19 cellular contexts compared by ENCODE assay signal in genomic region chr21:42081138-42081537, GRCh38. TPM values are rescaled to one million over a fixed set of nuclear protein-coding genes. Genes with fewer than 3 reads are reported as not detected.
A peak's percentile ranks its signal among the peaks of the same experiment; 100 is the strongest.
DNase-seq lines count a peak whose midpoint lies in the region; FAIRE-seq and TF ChIP-seq lines count a peak whose summit lies in the region.
"Had no signal": no experiment of that assay in that cellular context is flagged by ENCODE, and none has a peak within 500 bp of the region (broad histone marks: within the 10 kb centered on the region; RNA-seq: fewer than 3 reads in every experiment).

No MANE protein-coding gene starts in this region.

- H3K36me3 Mint-ChIP-seq in astrocyte (ENCODE audit: low read depth, unreplicated experiment), result peaks cover 5% of the 10 kb centered on the region
- H3K36me3 Mint-ChIP-seq: activated naive CD4-positive, alpha-beta T cell treated with anti-CD3 and anti-CD28 coated beads, Interleukin-2, amount 10 ng/mL, durations not matched to agents 7 days and 5 days had no signal

- H3K4me3 ChIP-seq in astrocyte (ENCODE audit: insufficient read depth, low read depth, low read length), result no peak overlapping the region
- no peak overlapping the region for H3K4me3 ChIP-seq in vagina
- no peak overlapping the region for H3K4me3 ChIP-seq in colonic mucosa
- H3K4me3 ChIP-seq: MG63, spleen, stomach had no signal

- H3K4me3 Mint-ChIP-seq in astrocyte (ENCODE audit: unreplicated experiment), result no peak overlapping the region
- H3K4me3 Mint-ChIP-seq: activated naive CD4-positive, alpha-beta T cell treated with anti-CD3 and anti-CD28 coated beads, Interleukin-2, amount 10 ng/mL, durations not matched to agents 7 days and 5 days; CD4-positive, alpha-beta T cell had no signal

- peak overlapping the region; percentile 37 for H3K4me2 ChIP-seq in astrocyte (ENCODE audit: low read length)

- TF ChIP-seq CTCF in astrocyte (IDR thresholded peaks at IDR 0.05; ENCODE audit: insufficient read depth, low read depth, low read length) (no peak), vagina (IDR thresholded peaks at IDR 0.05) (no peak), colonic mucosa (IDR thresholded peaks at IDR 0.05) (no peak)

- peaks cover 17% of the 10 kb centered on the region for H3K4me1 Mint-ChIP-seq in astrocyte (ENCODE audit: low read depth, unreplicated experiment)
- H3K4me1 Mint-ChIP-seq: activated naive CD4-positive, alpha-beta T cell treated with anti-CD3 and anti-CD28 coated beads, Interleukin-2, amount 10 ng/mL, durations not matched to agents 7 days and 5 days had no signal

- H3K27me3 ChIP-seq in astrocyte (ENCODE audit: insufficient read depth, low read length), result peaks cover 2% of the 10 kb centered on the region
- H3K27me3 ChIP-seq in vagina, result no peaks in the 10 kb centered on the region
- no peaks in the 10 kb centered on the region for H3K27me3 ChIP-seq in colonic mucosa
- H3K27me3 ChIP-seq: MG63, spleen had no signal

- H3K9ac ChIP-seq in astrocyte (ENCODE audit: low read length) (peak overlapping the region; percentile 30), colonic mucosa (ENCODE audit: low read depth in 2 of 2, low read length in 2 of 2) (no peak overlapping the region)
- H3K9ac ChIP-seq: parathyroid adenoma had no signal

- peak overlapping the region; percentile 87 for H3K27ac Mint-ChIP-seq in astrocyte (ENCODE audit: unreplicated experiment)
- H3K27ac Mint-ChIP-seq: activated naive CD4-positive, alpha-beta T cell treated with anti-CD3 and anti-CD28 coated beads, Interleukin-2, amount 10 ng/mL, durations not matched to agents 7 days and 5 days; CD4-positive, alpha-beta T cell had no signal

- H3K9me3 Mint-ChIP-seq in astrocyte (ENCODE audit: unreplicated experiment), result no peaks in the 10 kb centered on the region
- H3K9me3 Mint-ChIP-seq: activated naive CD4-positive, alpha-beta T cell treated with anti-CD3 and anti-CD28 coated beads, Interleukin-2, amount 10 ng/mL, durations not matched to agents 7 days and 5 days; CD4-positive, alpha-beta T cell had no signal

- H3K79me2 ChIP-seq in astrocyte (ENCODE audit: insufficient read depth, low read length), result no peaks in the 10 kb centered on the region
- H3K79me2 ChIP-seq: parathyroid adenoma had no signal

- H3K9me3 ChIP-seq in astrocyte (ENCODE audit: insufficient read depth, low read depth, low read length) (no peaks in the 10 kb centered on the region), vagina (no peaks in the 10 kb centered on the region), colonic mucosa (no peaks in the 10 kb centered on the region)
- H3K9me3 ChIP-seq: MG63, spleen, stomach had no signal

- intact Hi-C loops in vagina (cut with DNase I) (no loop called here), colonic mucosa (cut with DNase I) (no loop called here)

- H3K4me1 ChIP-seq in astrocyte (ENCODE audit: insufficient read depth, low read length) (peaks cover 32% of the 10 kb centered on the region), vagina (peaks cover 24% of the 10 kb centered on the region), colonic mucosa (no peaks in the 10 kb centered on the region)
- H3K4me1 ChIP-seq: parathyroid adenoma had no signal

- FAIRE-seq in astrocyte (lab: Jason Lieb, UNC), result no peak
- FAIRE-seq: endometrium had no signal

- TF ChIP-seq POLR2A in vagina (IDR thresholded peaks at IDR 0.05), result no peak

- H3K36me3 ChIP-seq in astrocyte (ENCODE audit: insufficient read depth, low read length) (no peaks in the 10 kb centered on the region), vagina (no peaks in the 10 kb centered on the region), colonic mucosa (no peaks in the 10 kb centered on the region)
- H3K36me3 ChIP-seq: MG63, spleen, stomach had no signal

- H3K27ac ChIP-seq in astrocyte (ENCODE audit: low read depth, low read length) (peak overlapping the region; percentile 14), vagina (peak overlapping the region; percentile 69), colonic mucosa (no peak overlapping the region)
- H3K27ac ChIP-seq: parathyroid adenoma, spleen, stomach had no signal

- no peak overlapping the region for H2AFZ ChIP-seq in astrocyte (ENCODE audit: low read depth, low read length)
- H2AFZ ChIP-seq: parathyroid adenoma had no signal

- H4K20me1 ChIP-seq in astrocyte (ENCODE audit: insufficient read depth, low read length), result no peaks in the 10 kb centered on the region

- H3K27me3 Mint-ChIP-seq in astrocyte (ENCODE audit: low read depth, unreplicated experiment), result peaks cover 20% of the 10 kb centered on the region
- H3K27me3 Mint-ChIP-seq: CD4-positive, alpha-beta T cell had no signal

- DNase-seq in SKM-1 treated with dmso at 0.1 percent for 144 hours (lab: John Stamatoyannopoulos, UW; ENCODE audit: unreplicated experiment) (peak; percentile 7), SKM-1 (lab: John Stamatoyannopoulos, UW; ENCODE audit: unreplicated experiment) (no peak), astrocyte (ENCODE audit: low read depth) (peak; percentile 15), left kidney (ENCODE audit: low read depth, low spot score) (peak; percentile 69), vagina (ENCODE audit: extremely low spot score in 2 of 2) (no peak), colonic mucosa (no peak), NCI-H774 (lab: John Stamatoyannopoulos, UW) (no peak)
- no peak for DNase-seq in stimulated activated CD4-positive, alpha-beta T cell treated with anti-CD3 and anti-CD28 coated beads, Interleukin-4, amount 100 ng/mL, for 24 hours
- DNase-seq: 8988T; activated naive CD4-positive, alpha-beta T cell treated with anti-CD3 and anti-CD28 coated beads, Interleukin-2, amount 10 ng/mL, durations not matched to agents 7 days and 5 days; CD4-positive, alpha-beta T cell; central memory CD4-positive, alpha-beta T cell; glutamatergic neuron; NCI-H2081 treated with DMSO at 0.1 percent for 48 hours; spleen; stomach had no signal

RNA-seq across cellular contexts. Expression of gene UMODL1, which starts 10.0 kb away (rescaled TPM):
- total RNA-seq in astrocyte (0.10 TPM in 1 of 2 replicates, not detected in the other), vagina (not detected), colonic mucosa (under 1 TPM; 0.35 to 0.37 TPM)

Comparison
In these comparisons a context has a peak if more than half of its experiments do, and no peak if none do; other contexts are left out.
1. DNase-seq: peak in SKM-1 treated with dmso at 0.1 percent for 144 hours (single experiment), astrocyte (single experiment) and left kidney (single experiment); none in SKM-1 (single experiment), vagina (0 of 2), colonic mucosa (single experiment), NCI-H774 (single experiment) and stimulated activated CD4-positive, alpha-beta T cell treated with anti-CD3 and anti-CD28 coated beads, Interleukin-4, amount 100 ng/mL, for 24 hours (single experiment).